Comparison of ENCODE assay signal across 10 cellular contexts in genomic region chr11:4181780-4182721, GRCh38.
A peak's percentile ranks its signal among the peaks of the same experiment; 100 is the strongest.
DNase-seq lines count a peak whose midpoint lies in the region; ATAC-seq and TF ChIP-seq lines count a peak whose summit lies in the region.
"Had no signal": no experiment of that assay in that cellular context is flagged by ENCODE, and none has a peak within 500 bp of the region (broad histone marks: within the 10 kb centered on the region; RNA-seq: fewer than 3 reads in every experiment).

No MANE protein-coding gene starts in this region.

- POLR2A ChIA-PET in activated CD4-positive, alpha-beta memory T cell treated with anti-CD3 and anti-CD28 coated beads for 36 hours (lab: Charles Lee) = no interaction called here

- H3K27ac Mint-ChIP-seq in activated CD4-positive, alpha-beta memory T cell treated with anti-CD3 and anti-CD28 coated beads for 36 hours = no peak overlapping the region
- H3K27ac Mint-ChIP-seq: IgD-negative memory B cell had no signal

- H3K9me3 Mint-ChIP-seq in activated CD4-positive, alpha-beta memory T cell treated with anti-CD3 and anti-CD28 coated beads for 36 hours = no peaks in the 10 kb centered on the region
- H3K9me3 Mint-ChIP-seq: IgD-negative memory B cell; naive thymus-derived CD8-positive, alpha-beta T cell had no signal

- no peaks in the 10 kb centered on the region for H3K36me3 Mint-ChIP-seq in activated CD4-positive, alpha-beta memory T cell treated with anti-CD3 and anti-CD28 coated beads for 36 hours

- intact Hi-C loops in activated CD4-positive, alpha-beta memory T cell treated with anti-CD3 and anti-CD28 coated beads for 36 hours (cut with micrococcal nuclease) = no loop called here

- CTCF ChIA-PET in activated CD4-positive, alpha-beta memory T cell treated with anti-CD3 and anti-CD28 coated beads for 36 hours (lab: Charles Lee) = interaction anchor here (0.8 to 7.7 kb wide), 3 partner anchors 311 to 358 kb away, joined by 3 to 177 read pairs (median 3); no protein-coding TSS in a partner anchor

- TF ChIP-seq CTCF in AG09309 (IDR thresholded peaks at IDR 0.05; ENCODE audit: control insufficient read depth, insufficient read depth, low read depth, low read length, missing control alignments) (peak; percentile 87), GM12874 (IDR thresholded peaks at IDR 0.05; ENCODE audit: insufficient read depth, low read depth, low read length) (peak; percentile 88)

- no peak overlapping the region for H3K4me3 Mint-ChIP-seq in activated CD4-positive, alpha-beta memory T cell treated with anti-CD3 and anti-CD28 coated beads for 36 hours
- H3K4me3 Mint-ChIP-seq: IgD-negative memory B cell; naive thymus-derived CD8-positive, alpha-beta T cell had no signal

- no peak overlapping the region for H3K4me3 ChIP-seq in AG09309 (ENCODE audit: control insufficient read depth, low read depth, low read length)

- H3K27me3 Mint-ChIP-seq in activated CD4-positive, alpha-beta memory T cell treated with anti-CD3 and anti-CD28 coated beads for 36 hours = peaks cover 3% of the 10 kb centered on the region

- H3K4me1 Mint-ChIP-seq in activated CD4-positive, alpha-beta memory T cell treated with anti-CD3 and anti-CD28 coated beads for 36 hours (ENCODE audit: low read depth) = no peaks in the 10 kb centered on the region
- H3K4me1 Mint-ChIP-seq: IgD-negative memory B cell had no signal

- peak; percentile 74 for ATAC-seq in HG02759 (IDR thresholded peaks at IDR 0.05; ENCODE audit: unreplicated experiment)
- ATAC-seq in GM18517 (IDR thresholded peaks at IDR 0.05; ENCODE audit: unreplicated experiment) = no peak
- ATAC-seq: naive thymus-derived CD8-positive, alpha-beta T cell had no signal

- DNase-seq in AG09309 (ENCODE audit: low read depth) (no peak), NCI-H146 treated with DMSO at 0.1 percent for 48 hours (lab: John Stamatoyannopoulos, UW; ENCODE audit: unreplicated experiment) (peak; percentile 7), glomerular endothelial cell (ENCODE audit: extremely low read depth, low read depth, low spot score) (peak; percentile 14), pulmonary artery endothelial cell (ENCODE audit: low read depth, low spot score) (peak; percentile 30)
- DNase-seq in activated CD4-positive, alpha-beta memory T cell treated with anti-CD3 and anti-CD28 coated beads for 36 hours = peak; percentile 64
